ENCODE assay signal across 9 cellular contexts in the genomic region with DNA sequence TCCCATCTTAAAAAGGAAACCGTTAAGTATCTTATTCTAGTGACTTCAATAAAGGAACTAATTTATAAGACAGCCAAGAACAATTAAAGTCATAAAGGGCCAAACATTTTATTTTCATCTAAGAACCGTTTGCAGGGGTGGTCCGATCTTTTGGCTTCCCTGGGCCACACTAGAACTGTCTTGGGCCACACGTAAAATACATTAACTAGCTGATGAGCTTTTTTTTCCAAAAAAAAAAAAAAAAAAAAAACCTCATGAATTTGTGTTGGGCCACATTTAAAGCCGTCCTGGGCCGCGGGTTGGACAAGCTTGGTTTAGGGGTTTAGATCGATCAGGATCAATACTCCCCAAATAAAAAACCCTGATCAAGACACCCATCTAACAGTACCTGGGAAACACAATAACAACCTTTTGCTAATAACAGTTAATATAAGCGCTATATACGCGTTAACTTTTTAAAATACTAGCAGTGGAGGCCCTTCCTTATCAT. TPM values are rescaled to one million over a fixed set of nuclear protein-coding genes. Genes with fewer than 3 reads are reported as not detected.
DNase-seq lines count a peak whose midpoint lies in the region; ATAC-seq and TF ChIP-seq lines count a peak whose summit lies in the region.
"Had no signal": no experiment of that assay in that cellular context is flagged by ENCODE, and none has a peak within 500 bp of the region (broad histone marks: within the 10 kb centered on the region; RNA-seq: fewer than 3 reads in every experiment).

No MANE protein-coding gene starts in this region.

- DNase-seq in left ventricle myocardium inferior (no peak), cardiac septum (ENCODE audit: low spot score) (no peak), brain microvascular endothelial cell (no peak), vagina (ENCODE audit: extremely low spot score in 2 of 2) (no peak), NCI-H510A (lab: John Stamatoyannopoulos, UW) (no peak), NCI-H2107 treated with DMSO at 0.1 percent for 48 hours (lab: John Stamatoyannopoulos, UW; ENCODE audit: unreplicated experiment) (no peak)
- DNase-seq: NCI-H446 treated with DMSO at 0.1 percent for 48 hours had no signal

- H3K36me3 ChIP-seq in left ventricle myocardium inferior (peaks cover 8% of the 10 kb centered on the region), brain microvascular endothelial cell (replicated peaks) (peaks cover 4% of the 10 kb centered on the region), mesodermal cell (ENCODE audit: control insufficient read depth, insufficient read depth, low read length) (peaks cover 27% of the 10 kb centered on the region), vagina (no peaks in the 10 kb centered on the region)

- H3K4me3 ChIP-seq in left ventricle myocardium inferior: peak overlapping the region; percentile 97
- H3K4me3 ChIP-seq in brain microvascular endothelial cell (ENCODE audit: low read depth, low read length): peak overlapping the region; percentile 92
- peak overlapping the region; percentile 93 for H3K4me3 ChIP-seq in mesodermal cell (ENCODE audit: extremely low read depth, insufficient read depth, low read length, poor library complexity, severe bottlenecking)
- H3K4me3 ChIP-seq in vagina: peak overlapping the region; percentile 79 to 87

- WGBS in mesodermal cell (ENCODE audit: insufficient coverage in 2 of 2), 2 experiments: 0% methylated on average over 2 to 3 of the region's 11 CpGs

- intact Hi-C loops in left ventricle myocardium inferior (cut with micrococcal nuclease) (loop anchor here (10.0 kb wide), 1 partner anchor 262 kb away; the partner anchor contains the start of gene BBS10), cardiac septum (cut with DNase I) (loop anchor here (5.0 to 10.0 kb wide), 2 partner anchors 51 to 472 kb away; partner anchors contain the start of genes OSBPL8 and PHLDA1), vagina (cut with DNase I) (no loop called here)

- H3K9me3 ChIP-seq in left ventricle myocardium inferior (replicated peaks) (peaks cover 12% of the 10 kb centered on the region), mesodermal cell (ENCODE audit: control insufficient read depth, low read length) (no peaks in the 10 kb centered on the region), vagina (no peaks in the 10 kb centered on the region)

- TF ChIP-seq POLR2A in vagina (IDR thresholded peaks at IDR 0.05): no peak

- H3K27ac ChIP-seq in left ventricle myocardium inferior (replicated peaks) (peak overlapping the region; percentile 99), brain microvascular endothelial cell (peak overlapping the region; percentile 97), mesodermal cell (ENCODE audit: low read depth, low read length, severe bottlenecking) (peak overlapping the region; percentile 98), vagina (peak overlapping the region; percentile 97)

- H3K4me1 ChIP-seq in left ventricle myocardium inferior: peaks cover 61% of the 10 kb centered on the region
- H3K4me1 ChIP-seq in mesodermal cell (ENCODE audit: control insufficient read depth, insufficient read depth, low read length, poor library complexity, severe bottlenecking): peaks cover 7% of the 10 kb centered on the region
- peaks cover 46% of the 10 kb centered on the region for H3K4me1 ChIP-seq in vagina

- no peak for TF ChIP-seq CTCF in left ventricle myocardium inferior (IDR thresholded peaks at IDR 0.05; ENCODE audit: borderline replicate concordance)
- TF ChIP-seq CTCF in brain microvascular endothelial cell (IDR thresholded peaks at IDR 0.05; ENCODE audit: low read depth, low read length, missing control alignments): no peak
- TF ChIP-seq CTCF in vagina (IDR thresholded peaks at IDR 0.05): no peak

- in situ Hi-C loops in brain microvascular endothelial cell (cut with HindIII; ENCODE audit: low pct_ligation_motif_present, low sequenced_read_pairs): loop anchor here (25.0 kb wide), 1 partner anchor 254 kb away; the partner anchor contains the start of gene BBS10

- no peak for ATAC-seq in HG03139 (IDR thresholded peaks at IDR 0.05; ENCODE audit: unreplicated experiment)

- H3K27me3 ChIP-seq in left ventricle myocardium inferior (ENCODE audit: low read depth) (no peaks in the 10 kb centered on the region), brain microvascular endothelial cell (replicated peaks) (no peaks in the 10 kb centered on the region), vagina (no peaks in the 10 kb centered on the region)

RNA-seq across cellular contexts. Expression of gene NAP1L1, which starts 1.2 kb away (rescaled TPM):
- total RNA-seq in left ventricle myocardium inferior (256 TPM), cardiac septum (348 TPM), vagina (318 TPM)
- 1,118 TPM for polyA plus RNA-seq in mesodermal cell (2013, experiment 1 of 2)
- 1,260 TPM for polyA plus RNA-seq in mesodermal cell (2013, experiment 2 of 2)

RNA-seq across cellular contexts. Expression of gene PHLDA1, which starts 51.7 kb away (rescaled TPM):
- 22.8 TPM for total RNA-seq in left ventricle myocardium inferior
- total RNA-seq in cardiac septum: 99.4 TPM
- 63.2 TPM for polyA plus RNA-seq in mesodermal cell (2013, experiment 1 of 2)
- polyA plus RNA-seq in mesodermal cell (2013, experiment 2 of 2): 59.5 TPM
- 40.3 TPM for total RNA-seq in vagina
